31 cellular contexts compared by ENCODE assay signal in the genomic region with DNA sequence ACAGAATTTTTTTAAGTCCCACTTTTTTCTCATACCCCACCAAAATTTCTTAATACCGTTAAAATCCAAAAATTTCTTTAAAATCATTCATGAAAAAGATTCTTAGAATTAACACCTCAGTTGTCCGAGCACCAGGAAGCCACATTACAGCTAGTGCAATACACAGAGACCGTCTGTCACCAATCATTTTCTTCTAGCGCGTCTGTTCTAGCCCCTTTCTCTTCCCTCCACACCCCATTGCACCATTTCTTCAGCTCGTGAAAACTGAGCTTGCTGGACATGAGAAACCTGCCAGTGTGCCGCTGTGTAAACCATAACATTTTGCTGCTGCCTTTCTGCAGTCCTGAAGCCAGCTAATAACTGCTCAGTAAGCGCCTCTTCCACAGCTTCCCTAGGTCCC. TPM values are rescaled to one million over a fixed set of nuclear protein-coding genes. Genes with fewer than 3 reads are reported as not detected.
DNase-seq lines count a peak whose midpoint lies in the region; ATAC-seq and TF ChIP-seq lines count a peak whose summit lies in the region.
"Had no signal": no experiment of that assay in that cellular context is flagged by ENCODE, and none has a peak within 500 bp of the region (broad histone marks: within the 10 kb centered on the region; RNA-seq: fewer than 3 reads in every experiment).

No MANE protein-coding gene starts in this region.

- no peaks in the 10 kb centered on the region for H3K27me3 Mint-ChIP-seq in activated naive CD4-positive, alpha-beta T cell treated with anti-CD3 and anti-CD28 coated beads, Interleukin-2, amount 50 U/mL, for 24 hours
- no peaks in the 10 kb centered on the region for H3K27me3 Mint-ChIP-seq in activated naive CD4-positive, alpha-beta T cell treated with anti-CD3 and anti-CD28 coated beads for 36 hours (ENCODE audit: low read depth)
- no peaks in the 10 kb centered on the region for H3K27me3 Mint-ChIP-seq in activated naive CD8-positive, alpha-beta T cell
- no peaks in the 10 kb centered on the region for H3K27me3 Mint-ChIP-seq in natural killer cell (ENCODE audit: low read depth in 2 of 2)

- H3K4me1 Mint-ChIP-seq in activated naive CD4-positive, alpha-beta T cell treated with anti-CD3 and anti-CD28 coated beads, Interleukin-2, amount 50 U/mL, for 24 hours, result peaks cover 78% of the 10 kb centered on the region
- H3K4me1 Mint-ChIP-seq in activated naive CD4-positive, alpha-beta T cell treated with anti-CD3 and anti-CD28 coated beads for 36 hours (ENCODE audit: low read depth), result peaks cover 77% of the 10 kb centered on the region
- H3K4me1 Mint-ChIP-seq in activated naive CD8-positive, alpha-beta T cell (ENCODE audit: low read depth), result peaks cover 77% of the 10 kb centered on the region
- peaks cover 61 to 62% of the 10 kb centered on the region in 2 donors for H3K4me1 Mint-ChIP-seq in natural killer cell

- no peak overlapping the region for H2AFZ ChIP-seq in Loucy (ENCODE audit: low read length)

- H3K4me3 ChIP-seq in Loucy (ENCODE audit: low read length, poor library complexity, severe bottlenecking), result no peak overlapping the region
- H3K4me3 ChIP-seq: BLaER1, colonic mucosa, gastroesophageal sphincter, mucosa of descending colon, ovary, thoracic aorta had no signal

- H3K9me2 ChIP-seq in Loucy (replicated peaks; ENCODE audit: low read depth, low read length), result no peaks in the 10 kb centered on the region
- H3K9me2 ChIP-seq: SK-N-SH had no signal

- ATAC-seq in natural killer cell (no peak), HG02840 (IDR thresholded peaks at IDR 0.05; ENCODE audit: low FRiP score, unreplicated experiment) (no peak)
- ATAC-seq: gastroesophageal sphincter, mucosa of descending colon, PC-3, Right ventricle myocardium inferior had no signal

- TF ChIP-seq CTCF in Loucy (conservative IDR thresholded peaks at IDR 0.05; ENCODE audit: low read length) (no peak), natural killer cell (IDR thresholded peaks at IDR 0.05) (no peak)

- H3K9me3 Mint-ChIP-seq in activated naive CD4-positive, alpha-beta T cell treated with anti-CD3 and anti-CD28 coated beads, Interleukin-2, amount 50 U/mL, for 24 hours, result no peaks in the 10 kb centered on the region
- H3K9me3 Mint-ChIP-seq in activated naive CD4-positive, alpha-beta T cell treated with anti-CD3 and anti-CD28 coated beads for 36 hours, result no peaks in the 10 kb centered on the region
- H3K9me3 Mint-ChIP-seq in activated naive CD8-positive, alpha-beta T cell (ENCODE audit: low read depth), result no peaks in the 10 kb centered on the region
- no peaks in the 10 kb centered on the region for H3K9me3 Mint-ChIP-seq in natural killer cell

- intact Hi-C loops in activated naive CD4-positive, alpha-beta T cell treated with anti-CD3 and anti-CD28 coated beads for 36 hours (cut with micrococcal nuclease), result no loop called here
- intact Hi-C loops in natural killer cell (cut with micrococcal nuclease), result no loop called here

- DNase-seq in activated naive CD4-positive, alpha-beta T cell treated with anti-CD3 and anti-CD28 coated beads for 36 hours, result no peak
- DNase-seq in natural killer cell (no peak), RKO (ENCODE audit: low spot score) (no peak), OCI-M2 (lab: John Stamatoyannopoulos, UW; ENCODE audit: unreplicated experiment) (no peak)
- DNase-seq: activated CD8-positive, alpha-beta memory T cell treated with anti-CD3 and anti-CD28 coated beads, Interleukin-2, amount 50 U/mL, for 4 hours; activated gamma-delta T cell treated with Interleukin-2 at 50 U/mL for 16 hours; anterior cingulate cortex; colonic mucosa; DMS79 treated with DMSO at 0.1 percent for 48 hours; effector CD4-positive, alpha-beta T cell; hippocampal formation; Karpas-422; left colon; mucosa of descending colon; NCI-H1417; NCI-H2029; NCI-H2227 treated with DMSO at 0.1 percent for 48 hours; NCI-H526; ovary; PC-3 had no signal

- peaks cover 18% of the 10 kb centered on the region for H3K4me1 ChIP-seq in Loucy (ENCODE audit: insufficient read depth, low read length, poor library complexity, severe bottlenecking)
- H3K4me1 ChIP-seq: colonic mucosa had no signal

- peaks cover 4% of the 10 kb centered on the region; the same call in 1 of the 2 replicates for H3K36me3 ChIP-seq in Loucy (ENCODE audit: insufficient read depth, low read length)
- H3K36me3 ChIP-seq: colonic mucosa, ovary, thoracic aorta had no signal

- H3K4me2 ChIP-seq in Loucy (ENCODE audit: low read depth, low read length, poor library complexity, severe bottlenecking), result peak overlapping the region; percentile 96
- H3K4me2 ChIP-seq: BLaER1, SK-N-SH had no signal

- H3K36me3 Mint-ChIP-seq in activated naive CD4-positive, alpha-beta T cell treated with anti-CD3 and anti-CD28 coated beads, Interleukin-2, amount 50 U/mL, for 24 hours, result peaks cover 49% of the 10 kb centered on the region
- peaks cover 76% of the 10 kb centered on the region for H3K36me3 Mint-ChIP-seq in activated naive CD4-positive, alpha-beta T cell treated with anti-CD3 and anti-CD28 coated beads for 36 hours (ENCODE audit: low read depth)
- peaks cover 42% of the 10 kb centered on the region for H3K36me3 Mint-ChIP-seq in activated naive CD8-positive, alpha-beta T cell
- no peaks in the 10 kb centered on the region for H3K36me3 Mint-ChIP-seq in natural killer cell

- CTCF ChIA-PET in activated naive CD4-positive, alpha-beta T cell treated with anti-CD3 and anti-CD28 coated beads for 36 hours (lab: Charles Lee), result no interaction called here

- H3K27ac Mint-ChIP-seq in activated naive CD4-positive, alpha-beta T cell treated with anti-CD3 and anti-CD28 coated beads, Interleukin-2, amount 50 U/mL, for 24 hours, result peak overlapping the region; percentile 89
- no peak overlapping the region for H3K27ac Mint-ChIP-seq in activated naive CD4-positive, alpha-beta T cell treated with anti-CD3 and anti-CD28 coated beads for 36 hours
- peak overlapping the region; percentile 90 for H3K27ac Mint-ChIP-seq in activated naive CD8-positive, alpha-beta T cell
- H3K27ac Mint-ChIP-seq in natural killer cell, result peak overlapping the region; percentile 15 to 24

- peaks cover 70% of the 10 kb centered on the region for H4K20me1 ChIP-seq in Loucy (ENCODE audit: insufficient read depth, low read length, poor library complexity, severe bottlenecking)

- H3K27me3 ChIP-seq in Loucy (ENCODE audit: insufficient read depth, low read length, poor library complexity, severe bottlenecking), result no peaks in the 10 kb centered on the region
- H3K27me3 ChIP-seq: BLaER1, colonic mucosa, gastroesophageal sphincter, ovary had no signal

- H3K4me3 Mint-ChIP-seq in activated naive CD4-positive, alpha-beta T cell treated with anti-CD3 and anti-CD28 coated beads, Interleukin-2, amount 50 U/mL, for 24 hours, result peak overlapping the region; percentile 77
- no peak overlapping the region for H3K4me3 Mint-ChIP-seq in activated naive CD4-positive, alpha-beta T cell treated with anti-CD3 and anti-CD28 coated beads for 36 hours
- peak overlapping the region; percentile 97 for H3K4me3 Mint-ChIP-seq in activated naive CD8-positive, alpha-beta T cell
- peak overlapping the region; percentile 14 for H3K4me3 Mint-ChIP-seq in natural killer cell

- H3K79me2 ChIP-seq in Loucy (ENCODE audit: insufficient read depth, low read length), result peaks cover 98% of the 10 kb centered on the region

- H3K9ac ChIP-seq in Loucy (ENCODE audit: low read depth, low read length, poor library complexity, severe bottlenecking), result no peak overlapping the region
- H3K9ac ChIP-seq: BLaER1, SK-N-SH had no signal

- no peaks in the 10 kb centered on the region for H3F3A ChIP-seq in Loucy (ENCODE audit: low read depth)

- no peaks in the 10 kb centered on the region for H3K9me3 ChIP-seq in Loucy (ENCODE audit: insufficient read depth, low read depth, low read length)
- H3K9me3 ChIP-seq: BLaER1, colonic mucosa, gastroesophageal sphincter, mucosa of descending colon, ovary, SK-N-SH, thoracic aorta had no signal

RNA-seq across cellular contexts. Expression of a gene that starts 5.0 kb away (rescaled TPM):
- 100 to 1,000 TPM; 350 to 358 TPM for total RNA-seq in activated naive CD4-positive, alpha-beta T cell treated with anti-CD3 and anti-CD28 coated beads for 36 hours
- 10 to 100 TPM; 30.3 to 55.2 (median 44.0) TPM for total RNA-seq in natural killer cell

RNA-seq across cellular contexts. Expression of a gene that starts 39.4 kb away (rescaled TPM):
- not detected for total RNA-seq in activated naive CD4-positive, alpha-beta T cell treated with anti-CD3 and anti-CD28 coated beads for 36 hours
- not detected for total RNA-seq in natural killer cell
- total RNA-seq: lung microvascular endothelial cell, PC-3, Right ventricle myocardium inferior, skeletal muscle tissue had no signal

Comparison
In these comparisons a context has a peak if more than half of its experiments do, and no peak if none do; other contexts are left out.
1. RNA of a gene that starts 5.0 kb away (total RNA-seq): 350 to 358 TPM in activated naive CD4-positive, alpha-beta T cell treated with anti-CD3 and anti-CD28 coated beads for 36 hours; 30.3 to 55.2 TPM in natural killer cell; every median in the first group is over 4 times any median in the second.